In the genomic region with DNA sequence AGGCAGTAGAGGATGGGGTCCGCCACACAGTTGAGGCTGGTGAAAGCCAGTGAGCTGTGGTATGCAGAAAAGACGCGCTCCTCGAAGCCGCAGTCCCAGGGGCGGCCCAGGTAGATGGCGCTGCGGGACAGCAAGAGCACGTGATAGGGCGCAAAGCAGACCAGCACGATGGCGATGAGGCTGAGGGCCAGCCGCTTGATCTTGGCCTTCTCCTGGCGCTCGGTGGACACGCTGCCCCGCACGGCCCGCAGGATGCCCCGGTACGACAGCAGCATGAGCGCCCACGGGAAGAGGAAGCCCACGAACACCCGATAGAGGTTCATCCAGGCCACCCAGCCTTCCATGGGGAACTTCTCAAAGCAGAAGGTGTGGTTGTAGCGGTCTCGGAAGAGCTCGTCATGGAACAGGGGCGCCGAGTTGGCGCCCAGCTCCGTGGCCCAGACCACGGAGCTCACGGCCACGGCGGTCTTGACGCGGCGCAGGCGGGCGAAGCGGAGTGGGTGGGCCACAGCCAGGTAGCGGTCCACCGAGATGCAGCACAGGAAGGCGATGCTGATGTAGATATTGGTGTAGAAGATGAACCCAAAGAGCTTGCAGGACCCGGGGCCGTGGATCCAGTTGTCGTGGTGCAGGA, we compare ENCODE assay signal across 8 cellular contexts. TPM values are rescaled to one million over a fixed set of nuclear protein-coding genes. Genes with fewer than 3 reads are reported as not detected.
DNase-seq lines count a peak whose midpoint lies in the region; ATAC-seq and TF ChIP-seq lines count a peak whose summit lies in the region.

No MANE protein-coding gene starts in this region.

- no peak for TF ChIP-seq CTCF in left ventricle myocardium inferior (IDR thresholded peaks at IDR 0.05; ENCODE audit: borderline replicate concordance)
- TF ChIP-seq CTCF in choroid plexus epithelial cell (conservative IDR thresholded peaks at IDR 0.05; ENCODE audit: low read depth, low read length), result peak; percentile 45
- peak; percentile 58 for TF ChIP-seq CTCF in neural crest cell (conservative IDR thresholded peaks at IDR 0.05)

- H3K4me3 ChIP-seq in left ventricle myocardium inferior (no peak overlapping the region), choroid plexus epithelial cell (ENCODE audit: low read depth, low read length) (no peak overlapping the region)

- peaks cover 29% of the 10 kb centered on the region for H3K4me1 ChIP-seq in left ventricle myocardium inferior

- ATAC-seq in Right ventricle myocardium inferior (no peak), SK-N-SH treated with all-trans-retinoic acid at 6 μM for 48 hours (peak; percentile 76), HG02642 (IDR thresholded peaks at IDR 0.05; ENCODE audit: poor library complexity, unreplicated experiment) (no peak), HG02678 (IDR thresholded peaks at IDR 0.05; ENCODE audit: unreplicated experiment) (no peak)

- H3K27ac ChIP-seq in left ventricle myocardium inferior (replicated peaks), result no peak overlapping the region

- DNase-seq in Right ventricle myocardium inferior (ENCODE audit: missing footprints), result peak; percentile 74
- DNase-seq in left ventricle myocardium inferior, result no peak
- peak; percentile 33 for DNase-seq in choroid plexus epithelial cell (ENCODE audit: low read depth)
- DNase-seq in neural crest cell (ENCODE audit: low read depth, low spot score), result peak; percentile 26
- no peak for DNase-seq in NCI-H226

- H3K9me3 Mint-ChIP-seq in neural crest cell, result no peaks in the 10 kb centered on the region

- peaks cover 61% of the 10 kb centered on the region for H3K27me3 Mint-ChIP-seq in neural crest cell (ENCODE audit: low read depth)

- peaks cover 48% of the 10 kb centered on the region for H3K27me3 ChIP-seq in left ventricle myocardium inferior (ENCODE audit: low read depth)

- H3K36me3 ChIP-seq in left ventricle myocardium inferior, result peaks cover 22% of the 10 kb centered on the region

- no peaks in the 10 kb centered on the region for H3K4me1 Mint-ChIP-seq in neural crest cell

- intact Hi-C loops in Right ventricle myocardium inferior (cut with DNase I), result no loop called here
- intact Hi-C loops in left ventricle myocardium inferior (cut with micrococcal nuclease), result no loop called here

- no peak overlapping the region for H3K4me3 Mint-ChIP-seq in neural crest cell

- H3K9me3 ChIP-seq in left ventricle myocardium inferior (replicated peaks), result no peaks in the 10 kb centered on the region

- no peak overlapping the region for H3K27ac Mint-ChIP-seq in neural crest cell (ENCODE audit: unreplicated experiment)

- H3K36me3 Mint-ChIP-seq in neural crest cell (ENCODE audit: low read depth), result no peaks in the 10 kb centered on the region

TF ChIP-seq in SK-N-SH treated with all-trans-retinoic acid at 6 μM for 48 hours, 23 proteins besides CTCF, POLR2A, EP300 and RAD21:
- TF ChIP-seq BACH2 (CRISPR knock-in tag; IDR thresholded peaks at IDR 0.05; ENCODE audit: borderline replicate concordance) (no peak), SNAI2 (CRISPR knock-in tag; IDR thresholded peaks at IDR 0.05) (no peak), TCF4 (CRISPR knock-in tag; IDR thresholded peaks at IDR 0.05; ENCODE audit: borderline replicate concordance) (no peak), ESRRG (CRISPR knock-in tag; IDR thresholded peaks at IDR 0.05) (no peak), ZNF70 (CRISPR knock-in tag; IDR thresholded peaks at IDR 0.05) (no peak), OSR1 (CRISPR knock-in tag; IDR thresholded peaks at IDR 0.05) (no peak), ZC3H10 (CRISPR knock-in tag; IDR thresholded peaks at IDR 0.05) (no peak), TOX (CRISPR knock-in tag; IDR thresholded peaks at IDR 0.05; ENCODE audit: borderline replicate concordance) (no peak), GLIS3 (CRISPR knock-in tag; IDR thresholded peaks at IDR 0.05) (no peak), CSDC2 (CRISPR knock-in tag; IDR thresholded peaks at IDR 0.05) (no peak), ZFP30 (CRISPR knock-in tag; IDR thresholded peaks at IDR 0.05) (no peak), ARNTL (CRISPR knock-in tag; IDR thresholded peaks at IDR 0.05; ENCODE audit: borderline replicate concordance, low read depth) (no peak), RARB (CRISPR knock-in tag; IDR thresholded peaks at IDR 0.05) (no peak), PPARA (CRISPR knock-in tag; IDR thresholded peaks at IDR 0.05; ENCODE audit: borderline replicate concordance) (no peak)
- TF ChIP-seq, protein P1, sequence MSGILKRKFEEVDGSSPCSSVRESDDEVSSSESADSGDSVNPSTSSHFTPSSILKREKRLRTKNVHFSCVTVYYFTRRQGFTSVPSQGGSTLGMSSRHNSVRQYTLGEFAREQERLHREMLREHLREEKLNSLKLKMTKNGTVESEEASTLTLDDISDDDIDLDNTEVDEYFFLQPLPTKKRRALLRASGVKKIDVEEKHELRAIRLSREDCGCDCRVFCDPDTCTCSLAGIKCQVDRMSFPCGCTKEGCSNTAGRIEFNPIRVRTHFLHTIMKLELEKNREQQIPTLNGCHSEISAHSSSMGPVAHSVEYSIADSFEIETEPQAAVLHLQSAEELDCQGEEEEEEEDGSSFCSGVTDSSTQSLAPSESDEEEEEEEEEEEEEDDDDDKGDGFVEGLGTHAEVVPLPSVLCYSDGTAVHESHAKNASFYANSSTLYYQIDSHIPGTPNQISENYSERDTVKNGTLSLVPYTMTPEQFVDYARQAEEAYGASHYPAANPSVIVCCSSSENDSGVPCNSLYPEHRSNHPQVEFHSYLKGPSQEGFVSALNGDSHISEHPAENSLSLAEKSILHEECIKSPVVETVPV (CRISPR knock-in tag; IDR thresholded peaks at IDR 0.05), result no peak
- TF ChIP-seq, protein P2, sequence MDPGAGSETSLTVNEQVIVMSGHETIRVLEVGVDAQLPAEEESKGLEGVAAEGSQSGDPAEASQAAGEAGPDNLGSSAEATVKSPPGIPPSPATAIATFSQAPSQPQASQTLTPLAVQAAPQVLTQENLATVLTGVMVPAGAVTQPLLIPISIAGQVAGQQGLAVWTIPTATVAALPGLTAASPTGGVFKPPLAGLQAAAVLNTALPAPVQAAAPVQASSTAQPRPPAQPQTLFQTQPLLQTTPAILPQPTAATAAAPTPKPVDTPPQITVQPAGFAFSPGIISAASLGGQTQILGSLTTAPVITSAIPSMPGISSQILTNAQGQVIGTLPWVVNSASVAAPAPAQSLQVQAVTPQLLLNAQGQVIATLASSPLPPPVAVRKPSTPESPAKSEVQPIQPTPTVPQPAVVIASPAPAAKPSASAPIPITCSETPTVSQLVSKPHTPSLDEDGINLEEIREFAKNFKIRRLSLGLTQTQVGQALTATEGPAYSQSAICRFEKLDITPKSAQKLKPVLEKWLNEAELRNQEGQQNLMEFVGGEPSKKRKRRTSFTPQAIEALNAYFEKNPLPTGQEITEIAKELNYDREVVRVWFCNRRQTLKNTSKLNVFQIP (CRISPR knock-in tag; IDR thresholded peaks at IDR 0.05; ENCODE audit: borderline replicate concordance, low read depth), result no peak
- TF ChIP-seq, protein P3, sequence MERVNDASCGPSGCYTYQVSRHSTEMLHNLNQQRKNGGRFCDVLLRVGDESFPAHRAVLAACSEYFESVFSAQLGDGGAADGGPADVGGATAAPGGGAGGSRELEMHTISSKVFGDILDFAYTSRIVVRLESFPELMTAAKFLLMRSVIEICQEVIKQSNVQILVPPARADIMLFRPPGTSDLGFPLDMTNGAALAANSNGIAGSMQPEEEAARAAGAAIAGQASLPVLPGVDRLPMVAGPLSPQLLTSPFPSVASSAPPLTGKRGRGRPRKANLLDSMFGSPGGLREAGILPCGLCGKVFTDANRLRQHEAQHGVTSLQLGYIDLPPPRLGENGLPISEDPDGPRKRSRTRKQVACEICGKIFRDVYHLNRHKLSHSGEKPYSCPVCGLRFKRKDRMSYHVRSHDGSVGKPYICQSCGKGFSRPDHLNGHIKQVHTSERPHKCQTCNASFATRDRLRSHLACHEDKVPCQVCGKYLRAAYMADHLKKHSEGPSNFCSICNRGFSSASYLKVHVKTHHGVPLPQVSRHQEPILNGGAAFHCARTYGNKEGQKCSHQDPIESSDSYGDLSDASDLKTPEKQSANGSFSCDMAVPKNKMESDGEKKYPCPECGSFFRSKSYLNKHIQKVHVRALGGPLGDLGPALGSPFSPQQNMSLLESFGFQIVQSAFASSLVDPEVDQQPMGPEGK (CRISPR knock-in tag; IDR thresholded peaks at IDR 0.05; ENCODE audit: borderline replicate concordance), result no peak
- TF ChIP-seq, protein P4, sequence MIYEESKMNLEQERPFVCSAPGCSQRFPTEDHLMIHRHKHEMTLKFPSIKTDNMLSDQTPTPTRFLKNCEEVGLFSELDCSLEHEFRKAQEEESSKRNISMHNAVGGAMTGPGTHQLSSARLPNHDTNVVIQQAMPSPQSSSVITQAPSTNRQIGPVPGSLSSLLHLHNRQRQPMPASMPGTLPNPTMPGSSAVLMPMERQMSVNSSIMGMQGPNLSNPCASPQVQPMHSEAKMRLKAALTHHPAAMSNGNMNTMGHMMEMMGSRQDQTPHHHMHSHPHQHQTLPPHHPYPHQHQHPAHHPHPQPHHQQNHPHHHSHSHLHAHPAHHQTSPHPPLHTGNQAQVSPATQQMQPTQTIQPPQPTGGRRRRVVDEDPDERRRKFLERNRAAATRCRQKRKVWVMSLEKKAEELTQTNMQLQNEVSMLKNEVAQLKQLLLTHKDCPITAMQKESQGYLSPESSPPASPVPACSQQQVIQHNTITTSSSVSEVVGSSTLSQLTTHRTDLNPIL (CRISPR knock-in tag; IDR thresholded peaks at IDR 0.05; ENCODE audit: low read depth), result no peak

RNA-seq across cellular contexts. Expression of a gene that starts 6.5 kb away (rescaled TPM):
- total RNA-seq in Right ventricle myocardium inferior (24.5 TPM), left ventricle myocardium inferior (25.3 TPM), neural crest cell (14.8 and 15.7 TPM in 2 replicates)

RNA-seq across cellular contexts. Expression of a gene that starts 10.9 kb away (rescaled TPM):
- total RNA-seq in Right ventricle myocardium inferior, result 5.4 TPM
- 5.1 TPM for total RNA-seq in left ventricle myocardium inferior
- not detected in 2 replicates for total RNA-seq in neural crest cell

RNA-seq across cellular contexts. Expression of a gene that starts 48.1 kb away (rescaled TPM):
- total RNA-seq in Right ventricle myocardium inferior (39.1 TPM), left ventricle myocardium inferior (48.4 TPM), neural crest cell (15.0 and 20.2 TPM in 2 replicates)

Comparison
In these comparisons a context has a peak if more than half of its experiments do, and no peak if none do; other contexts are left out.
1. DNase-seq: peak in Right ventricle myocardium inferior (single experiment), choroid plexus epithelial cell (single experiment) and neural crest cell (single experiment); none in left ventricle myocardium inferior (single experiment) and NCI-H226 (single experiment).